ENCODE assay signal across 9 cellular contexts in the genomic region with DNA sequence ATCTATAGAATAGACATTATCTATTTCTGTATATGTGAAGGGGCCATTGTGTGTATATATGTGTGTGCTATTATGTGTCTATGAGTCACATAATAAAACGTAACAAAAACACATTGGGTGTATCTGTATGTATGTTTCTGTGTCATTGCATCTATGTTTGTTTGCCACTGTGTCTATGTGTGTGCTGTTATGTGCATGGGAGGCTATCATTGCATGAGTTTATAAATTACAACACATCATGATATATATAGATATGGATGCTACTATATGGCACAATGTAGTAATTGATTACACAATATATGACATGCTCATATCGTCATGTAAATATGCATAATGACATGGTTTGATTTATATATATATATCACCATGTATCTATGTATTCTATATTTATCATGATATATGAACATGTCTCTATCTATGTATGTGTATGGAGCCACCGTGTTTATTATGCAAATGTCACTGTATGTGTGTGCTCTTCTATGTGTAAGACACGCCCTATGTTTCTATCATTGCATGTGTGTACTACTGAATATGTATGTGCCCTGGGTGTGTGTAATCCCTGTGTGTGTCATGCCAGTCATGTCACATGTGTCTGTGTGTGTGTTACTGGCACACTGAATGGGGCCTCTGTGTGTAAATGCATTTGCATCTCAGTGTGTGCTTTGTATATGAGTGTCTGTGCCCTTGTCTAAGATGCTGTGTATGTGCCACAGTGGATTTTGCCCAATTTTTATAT. TPM values are rescaled to one million over a fixed set of nuclear protein-coding genes. Genes with fewer than 3 reads are reported as not detected.
DNase-seq lines count a peak whose midpoint lies in the region; ATAC-seq and TF ChIP-seq lines count a peak whose summit lies in the region.
"Had no signal": no experiment of that assay in that cellular context is flagged by ENCODE, and none has a peak within 500 bp of the region (broad histone marks: within the 10 kb centered on the region; RNA-seq: fewer than 3 reads in every experiment).

No MANE protein-coding gene starts in this region.

- peak overlapping the region; percentile 99 for H3K27ac Mint-ChIP-seq in T-helper 2 cell treated with Interferon-gamma antibody and Interleukin-4, amounts not matched to agents 5 μg/mL and 100 μg/mL, for 36 hours

- peak; percentile 70 for DNase-seq in T-helper 2 cell treated with Interferon-gamma antibody and Interleukin-4, amounts not matched to agents 5 μg/mL and 100 μg/mL, for 36 hours (ENCODE audit: low spot score)
- no peak for DNase-seq in left colon
- no peak for DNase-seq in COR-L47 (lab: John Stamatoyannopoulos, UW)
- DNase-seq in cerebellar cortex (ENCODE audit: low spot score): no peak
- no peak for DNase-seq in NCI-H2227 (lab: John Stamatoyannopoulos, UW; ENCODE audit: unreplicated experiment)

- ATAC-seq in GM18873 (IDR thresholded peaks at IDR 0.05; ENCODE audit: low FRiP score, unreplicated experiment): peak; percentile 20
- peak; percentile 2 for ATAC-seq in HG03095 (IDR thresholded peaks at IDR 0.05; ENCODE audit: unreplicated experiment)
- ATAC-seq in left colon: no peak

- peak overlapping the region; percentile 99 for H3K4me3 Mint-ChIP-seq in T-helper 2 cell treated with Interferon-gamma antibody and Interleukin-4, amounts not matched to agents 5 μg/mL and 100 μg/mL, for 36 hours

- peak overlapping the region in 1 of 2 donors; percentile 6 for H3K9ac ChIP-seq in liver (ENCODE audit: low read depth in 1 of 2, low read length in 2 of 2)

- 79% methylated on average over 4 of the region's 4 CpGs for WGBS in liver

- no peaks in the 10 kb centered on the region for H3K9me3 Mint-ChIP-seq in T-helper 2 cell treated with Interferon-gamma antibody and Interleukin-4, amounts not matched to agents 5 μg/mL and 100 μg/mL, for 36 hours

- TF ChIP-seq CTCF in liver (IDR thresholded peaks at IDR 0.05; ENCODE audit: low read depth, low read length, missing input control): no peak

- peaks cover 0 to 5% (median 4%) of the 10 kb centered on the region in 4 donors for H3K4me1 ChIP-seq in liver (ENCODE audit: control insufficient read depth in 4 of 4, insufficient read depth in 4 of 4, low read length in 3 of 4)

- H3K36me3 ChIP-seq in liver (ENCODE audit: control insufficient read depth in 4 of 4, insufficient read depth in 3 of 4, low read depth in 1 of 4, low read length in 3 of 4): no peaks in the 10 kb centered on the region

- intact Hi-C loops in left colon (cut with DNase I, micrococcal nuclease): no loop called here

- H3K4me3 ChIP-seq in liver (ENCODE audit: low read depth in 1 of 3, low read length in 3 of 3): peak overlapping the region; percentile 27 to 44 (median 44)

- no peak for TF ChIP-seq RAD21 in liver (IDR thresholded peaks at IDR 0.05)

- peaks cover 52% of the 10 kb centered on the region for H3K36me3 Mint-ChIP-seq in T-helper 2 cell treated with Interferon-gamma antibody and Interleukin-4, amounts not matched to agents 5 μg/mL and 100 μg/mL, for 36 hours (ENCODE audit: low read depth)

- peaks cover 34% of the 10 kb centered on the region for H3K4me1 Mint-ChIP-seq in T-helper 2 cell treated with Interferon-gamma antibody and Interleukin-4, amounts not matched to agents 5 μg/mL and 100 μg/mL, for 36 hours (ENCODE audit: low read depth)

- no peaks in the 10 kb centered on the region for H3K27me3 ChIP-seq in liver (ENCODE audit: control insufficient read depth in 4 of 4, insufficient read depth in 4 of 4, low read length in 3 of 4)

- peak overlapping the region; percentile 81 to 86 for H3K27ac ChIP-seq in liver (ENCODE audit: low read depth in 1 of 2, low read length in 2 of 2)

- no peaks in the 10 kb centered on the region for H3K9me3 ChIP-seq in liver (ENCODE audit: control insufficient read depth in 4 of 4, low read length in 3 of 4)

- H3K27me3 Mint-ChIP-seq in T-helper 2 cell treated with Interferon-gamma antibody and Interleukin-4, amounts not matched to agents 5 μg/mL and 100 μg/mL, for 36 hours (ENCODE audit: low read depth): peaks cover 11% of the 10 kb centered on the region

TF ChIP-seq in liver, 16 proteins besides CTCF, POLR2A, EP300 and RAD21:
- TF ChIP-seq HNF4G (IDR thresholded peaks at IDR 0.05) (no peak), FOXA1 (IDR thresholded peaks at IDR 0.05) (no peak)

RNA-seq across cellular contexts. Expression of a gene that starts 1.4 kb away (rescaled TPM):
- total RNA-seq in liver: 1 to 10 TPM; 2.0 to 4.6 TPM
- polyA plus RNA-seq in liver: 1 to 10 TPM; 1.5 to 3.1 TPM
- 1 to 10 TPM; 6.1 to 7.9 TPM for total RNA-seq in left colon
- total RNA-seq: endothelial cell of umbilical vein had no signal
- polyA plus RNA-seq: endothelial cell of umbilical vein had no signal

RNA-seq across cellular contexts. Expression of a gene that starts 22.0 kb away (rescaled TPM):
- 10 to 100 TPM; 23.3 to 48.1 TPM for total RNA-seq in liver
- 10 to 100 TPM; 32.8 to 59.1 TPM for polyA plus RNA-seq in liver
- 10 to 100 TPM; 58.1 to 63.0 TPM for total RNA-seq in left colon

RNA-seq across cellular contexts. Expression of a gene that starts 49.2 kb away (rescaled TPM):
- 100 to 1,000 TPM in 1 of 2 donors, under 1 TPM in 1; 0.17 to 221 TPM for total RNA-seq in liver
- polyA plus RNA-seq in liver: under 1 TPM; 0.14 to 0.87 TPM
- under 1 TPM in 1 of 2 donors, not detected in 1; 0.45 TPM for total RNA-seq in left colon
- total RNA-seq: endothelial cell of umbilical vein had no signal
- polyA plus RNA-seq: endothelial cell of umbilical vein had no signal
